In the genomic region with DNA sequence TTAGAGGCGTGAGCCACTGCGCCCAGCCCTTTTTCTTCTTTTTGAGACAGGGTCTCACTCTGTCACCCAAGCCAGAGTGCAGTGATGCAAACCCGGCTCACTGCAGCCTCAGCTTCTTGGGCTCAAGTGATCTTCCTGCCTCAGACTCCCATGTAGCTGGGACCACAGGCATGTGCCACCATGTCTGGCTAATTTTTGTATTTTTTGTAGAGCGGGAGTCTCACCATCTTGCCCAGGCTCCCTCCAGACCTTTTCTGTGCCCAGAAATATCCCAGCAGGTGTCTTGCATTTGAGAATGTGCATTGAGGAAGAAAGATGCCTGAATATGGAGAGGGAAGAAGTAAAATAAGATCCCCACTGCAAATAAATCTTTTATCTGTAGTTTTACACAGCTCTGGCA, we compare ENCODE assay signal across 1 cellular context.
TF ChIP-seq lines count a peak whose summit lies in the region.

No MANE protein-coding gene starts in this region.

TF ChIP-seq in IMR-90, 13 proteins besides CTCF, POLR2A, EP300 and RAD21:
- TF ChIP-seq RFX5 (IDR thresholded peaks at IDR 0.05; ENCODE audit: low read depth, low read length) (no peak), NFE2L2 (IDR thresholded peaks at IDR 0.05; ENCODE audit: low read depth, low read length) (no peak), MAFK (IDR thresholded peaks at IDR 0.05; ENCODE audit: low read depth, low read length) (no peak), BHLHE40 (IDR thresholded peaks at IDR 0.05; ENCODE audit: low read depth, low read length) (no peak), MAZ (IDR thresholded peaks at IDR 0.05; ENCODE audit: borderline replicate concordance, low read depth, low read length) (no peak), SMC3 (IDR thresholded peaks at IDR 0.05; ENCODE audit: low read depth, low read length) (no peak), CHD1 (IDR thresholded peaks at IDR 0.05; ENCODE audit: low read depth, low read length) (no peak), RCOR1 (IDR thresholded peaks at IDR 0.05; ENCODE audit: insufficient replicate concordance, low read length) (no peak), MXI1 (IDR thresholded peaks at IDR 0.05; ENCODE audit: borderline replicate concordance, low read depth, low read length) (no peak), CEBPB (IDR thresholded peaks at IDR 0.05; ENCODE audit: low read depth, low read length) (no peak), FOS (IDR thresholded peaks at IDR 0.05; ENCODE audit: low read depth, low read length) (no peak)
- TF ChIP-seq, protein P1, sequence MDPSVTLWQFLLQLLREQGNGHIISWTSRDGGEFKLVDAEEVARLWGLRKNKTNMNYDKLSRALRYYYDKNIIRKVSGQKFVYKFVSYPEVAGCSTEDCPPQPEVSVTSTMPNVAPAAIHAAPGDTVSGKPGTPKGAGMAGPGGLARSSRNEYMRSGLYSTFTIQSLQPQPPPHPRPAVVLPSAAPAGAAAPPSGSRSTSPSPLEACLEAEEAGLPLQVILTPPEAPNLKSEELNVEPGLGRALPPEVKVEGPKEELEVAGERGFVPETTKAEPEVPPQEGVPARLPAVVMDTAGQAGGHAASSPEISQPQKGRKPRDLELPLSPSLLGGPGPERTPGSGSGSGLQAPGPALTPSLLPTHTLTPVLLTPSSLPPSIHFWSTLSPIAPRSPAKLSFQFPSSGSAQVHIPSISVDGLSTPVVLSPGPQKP (IDR thresholded peaks at IDR 0.05; ENCODE audit: borderline replicate concordance, low read depth, low read length), result no peak
- TF ChIP-seq, protein P2, sequence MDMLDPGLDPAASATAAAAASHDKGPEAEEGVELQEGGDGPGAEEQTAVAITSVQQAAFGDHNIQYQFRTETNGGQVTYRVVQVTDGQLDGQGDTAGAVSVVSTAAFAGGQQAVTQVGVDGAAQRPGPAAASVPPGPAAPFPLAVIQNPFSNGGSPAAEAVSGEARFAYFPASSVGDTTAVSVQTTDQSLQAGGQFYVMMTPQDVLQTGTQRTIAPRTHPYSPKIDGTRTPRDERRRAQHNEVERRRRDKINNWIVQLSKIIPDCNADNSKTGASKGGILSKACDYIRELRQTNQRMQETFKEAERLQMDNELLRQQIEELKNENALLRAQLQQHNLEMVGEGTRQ (IDR thresholded peaks at IDR 0.05; ENCODE audit: low read depth, low read length), result no peak
TF ChIP-seq in IMR-90: peak in this region for 0.
